ENCODE assay signal across 19 cellular contexts in genomic region chr1:87905651-87906050, GRCh38.
DNase-seq lines count a peak whose midpoint lies in the region; TF ChIP-seq lines count a peak whose summit lies in the region.
"Had no signal": no experiment of that assay in that cellular context is flagged by ENCODE, and none has a peak within 500 bp of the region (broad histone marks: within the 10 kb centered on the region; RNA-seq: fewer than 3 reads in every experiment).

No MANE protein-coding gene starts in this region.

- no peaks in the 10 kb centered on the region for H3K9me2 ChIP-seq in neural cell (ENCODE audit: insufficient read depth, low read length)

- intact Hi-C loops in thyroid gland (cut with DNase I): no loop called here

- no peaks in the 10 kb centered on the region for H3K27me3 Mint-ChIP-seq in endodermal cell (ENCODE audit: insufficient read depth)

- no peaks in the 10 kb centered on the region for H3K9me3 ChIP-seq in WERI-Rb-1 (ENCODE audit: severe bottlenecking)
- no peaks in the 10 kb centered on the region for H3K9me3 ChIP-seq in neural cell (ENCODE audit: low read length)
- H3K9me3 ChIP-seq in endodermal cell (ENCODE audit: control insufficient read depth, low read length): no peaks in the 10 kb centered on the region
- no peaks in the 10 kb centered on the region for H3K9me3 ChIP-seq in thyroid gland

- no peak overlapping the region for H3K4me3 Mint-ChIP-seq in endodermal cell

- TF ChIP-seq CTCF in WERI-Rb-1 (IDR thresholded peaks at IDR 0.05; ENCODE audit: low read depth, low read length) (no peak), neural cell (IDR thresholded peaks at IDR 0.05; ENCODE audit: poor library complexity, severe bottlenecking) (no peak), endodermal cell (conservative IDR thresholded peaks at IDR 0.05) (no peak), thyroid gland (IDR thresholded peaks at IDR 0.05) (no peak)

- no peaks in the 10 kb centered on the region for H3K4me1 Mint-ChIP-seq in endodermal cell

- H3K4me2 ChIP-seq in neural cell (ENCODE audit: low read length): peak overlapping the region; percentile 15
- H3K4me2 ChIP-seq: PC-9 had no signal

- no peak overlapping the region for H2AFZ ChIP-seq in neural cell (ENCODE audit: low read depth, low read length)
- H2AFZ ChIP-seq: PC-9 had no signal

- H4K20me1 ChIP-seq in neural cell (ENCODE audit: insufficient read depth): no peaks in the 10 kb centered on the region

- DNase-seq in D341Med (ENCODE audit: low spot score): peak; percentile 27
- DNase-seq in NCI-H82 (lab: John Stamatoyannopoulos, UW): peak; percentile 83
- peak; percentile 60 for DNase-seq in WERI-Rb-1
- no peak for DNase-seq in foreskin melanocyte
- DNase-seq in endodermal cell: no peak
- no peak for DNase-seq in thyroid gland
- DNase-seq: Calu3, NCI-H1048, NCI-H1417, NCI-H1694, NCI-H2029 treated with DMSO at 0.1 percent for 48 hours, NCI-H2171 treated with DMSO at 0.1 percent for 48 hours, NCI-H345, NCI-H524, NCI-H748 treated with DMSO at 0.1 percent for 48 hours, PC-9, SHP77 had no signal

- H3K4me3 ChIP-seq in WERI-Rb-1 (ENCODE audit: low read depth, low read length) (no peak overlapping the region), neural cell (ENCODE audit: low read length) (peak overlapping the region; percentile 35), endodermal cell (ENCODE audit: low read length) (no peak overlapping the region), thyroid gland (replicated peaks in 1 of 3) (no peak overlapping the region)
- H3K4me3 ChIP-seq: PC-9, SK-N-MC had no signal

- 88 to 92% methylated on average over 4 of the region's 4 CpGs for WGBS in endodermal cell (ENCODE audit: insufficient coverage in 1 of 2, insufficient read length in 1 of 2), 2 experiments
- 77 to 91% methylated on average over 4 of the region's 4 CpGs for WGBS in thyroid gland, 2 donors

- TF ChIP-seq POLR2A in thyroid gland (IDR thresholded peaks at IDR 0.05): no peak

- no peak overlapping the region for H3K27ac Mint-ChIP-seq in endodermal cell

- H3K36me3 Mint-ChIP-seq in endodermal cell (ENCODE audit: low read depth): no peaks in the 10 kb centered on the region

- H3K36me3 ChIP-seq in WERI-Rb-1 (no peaks in the 10 kb centered on the region), neural cell (ENCODE audit: insufficient read depth, low read length) (no peaks in the 10 kb centered on the region), endodermal cell (ENCODE audit: control insufficient read depth, insufficient read depth, low read length) (no peaks in the 10 kb centered on the region), thyroid gland (no peaks in the 10 kb centered on the region)

- no peaks in the 10 kb centered on the region for H3F3A ChIP-seq in neural cell (ENCODE audit: insufficient read depth, low read length, poor library complexity, severe bottlenecking)

- H3K27me3 ChIP-seq in WERI-Rb-1 (ENCODE audit: insufficient read depth, low read depth, severe bottlenecking): no peaks in the 10 kb centered on the region
- no peaks in the 10 kb centered on the region for H3K27me3 ChIP-seq in neural cell (ENCODE audit: insufficient read depth, low read depth, low read length)
- H3K27me3 ChIP-seq in endodermal cell (ENCODE audit: control insufficient read depth, insufficient read depth, low read length, poor library complexity, severe bottlenecking): no peaks in the 10 kb centered on the region
- H3K27me3 ChIP-seq in thyroid gland: no peaks in the 10 kb centered on the region

- H3K79me2 ChIP-seq in neural cell (replicated peaks; ENCODE audit: insufficient read depth, low read length): no peaks in the 10 kb centered on the region

- TF ChIP-seq EP300 in neural cell (conservative IDR thresholded peaks at IDR 0.05; ENCODE audit: poor library complexity, severe bottlenecking): no peak

- TF ChIP-seq RAD21 in neural cell (conservative IDR thresholded peaks at IDR 0.05): no peak

- peak overlapping the region; percentile 18 for H3K9ac ChIP-seq in neural cell (ENCODE audit: low read length)
- no peak overlapping the region for H3K9ac ChIP-seq in endodermal cell (ENCODE audit: extremely low read depth, low read length, poor library complexity, severe bottlenecking)

- peak overlapping the region; percentile 74 for H3K27ac ChIP-seq in WERI-Rb-1
- H3K27ac ChIP-seq in neural cell (ENCODE audit: low read length): peak overlapping the region; percentile 75
- no peak overlapping the region for H3K27ac ChIP-seq in endodermal cell (ENCODE audit: low read depth, low read length)
- H3K27ac ChIP-seq in thyroid gland: no peak overlapping the region
- H3K27ac ChIP-seq: PC-9, SK-N-MC had no signal

- H3K9me3 Mint-ChIP-seq in endodermal cell: peaks cover 2% of the 10 kb centered on the region

- H3K4me1 ChIP-seq in endodermal cell (ENCODE audit: control insufficient read depth, insufficient read depth, low read length) (no peaks in the 10 kb centered on the region), thyroid gland (peaks cover 0 to 7% of the 10 kb centered on the region in 2 donors)

TF ChIP-seq in neural cell, 6 proteins besides CTCF, POLR2A, EP300 and RAD21:
- TF ChIP-seq EZH2 (IDR thresholded peaks at IDR 0.05; ENCODE audit: borderline replicate concordance, insufficient read depth, low read length, poor library complexity, severe bottlenecking) (no peak), TAF1 (IDR thresholded peaks at IDR 0.05; ENCODE audit: low read depth) (no peak), REST (IDR thresholded peaks at IDR 0.05; ENCODE audit: borderline replicate concordance) (no peak), SMC3 (conservative IDR thresholded peaks at IDR 0.05; ENCODE audit: poor library complexity) (no peak), MXI1 (conservative IDR thresholded peaks at IDR 0.05; ENCODE audit: poor library complexity, severe bottlenecking) (no peak), POLR2AphosphoS5 (IDR thresholded peaks at IDR 0.05) (no peak)

Comparison
In these comparisons a context has a peak if more than half of its experiments do, and no peak if none do; other contexts are left out.
1. DNase-seq: peak in D341Med (single experiment), NCI-H82 (single experiment) and WERI-Rb-1 (single experiment); none in foreskin melanocyte (single experiment), endodermal cell (single experiment) and thyroid gland (0 of 2).
2. H3K27ac ChIP-seq: peak in WERI-Rb-1 (single experiment) and neural cell (single experiment); none in endodermal cell (single experiment) and thyroid gland (0 of 3).